9 cellular contexts compared by ENCODE assay signal in the genomic region with DNA sequence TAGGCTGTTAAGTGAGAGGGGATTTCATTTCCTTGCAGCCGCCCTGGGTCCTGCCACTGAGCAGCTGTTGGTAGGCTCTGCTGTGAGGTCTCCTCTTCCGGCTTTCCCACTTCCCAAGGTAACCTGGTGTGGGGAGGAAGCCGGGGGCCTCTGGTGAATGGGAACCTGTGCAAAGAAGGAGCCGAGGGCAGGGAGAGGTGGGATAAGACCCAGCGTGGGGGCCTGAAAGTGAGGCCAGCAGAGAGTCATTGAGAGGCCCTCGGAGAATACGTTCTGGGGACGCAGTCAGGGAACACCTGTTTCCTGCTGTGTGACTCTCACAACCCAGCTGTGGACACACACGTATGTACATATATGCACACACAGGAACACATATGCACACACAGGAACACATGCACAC.
A peak's percentile ranks its signal among the peaks of the same experiment; 100 is the strongest.
DNase-seq lines count a peak whose midpoint lies in the region; ATAC-seq and TF ChIP-seq lines count a peak whose summit lies in the region.
"Had no signal": no experiment of that assay in that cellular context is flagged by ENCODE, and none has a peak within 500 bp of the region (broad histone marks: within the 10 kb centered on the region; RNA-seq: fewer than 3 reads in every experiment).

No MANE protein-coding gene starts in this region.

- intact Hi-C loops in CD8-positive, alpha-beta T cell (cut with DNase I, micrococcal nuclease) = loop anchor here (5.0 to 10.0 kb wide), 3 partner anchors 112 to 1836 kb away; a partner anchor contains a TSS

- H3K79me2 ChIP-seq in osteoblast (ENCODE audit: insufficient read depth, low read length) = no peaks in the 10 kb centered on the region

- no peak for TF ChIP-seq POLR2A in Peyer's patch (IDR thresholded peaks at IDR 0.05)

- no peak overlapping the region for H2AFZ ChIP-seq in osteoblast (ENCODE audit: low read length)

- H3K27ac ChIP-seq in CD8-positive, alpha-beta T cell (ENCODE audit: low read depth, low read length) = peak overlapping the region; percentile 16
- H3K27ac ChIP-seq in duodenal mucosa (ENCODE audit: low read depth, low read length) (peak overlapping the region; percentile 13), osteoblast (ENCODE audit: low read depth, low read length) (no peak overlapping the region), Peyer's patch (no peak overlapping the region)

- no peak overlapping the region for H3K4me3 Mint-ChIP-seq in CD8-positive, alpha-beta T cell

- no peak overlapping the region for H3K4me3 ChIP-seq in CD8-positive, alpha-beta T cell (ENCODE audit: low read depth, low read length)
- H3K4me3 ChIP-seq in Jurkat, Clone E6-1 (ENCODE audit: low read length) = peak overlapping the region; percentile 59
- H3K4me3 ChIP-seq in duodenal mucosa (ENCODE audit: low read depth in 1 of 2, low read length in 2 of 2) (no peak overlapping the region), osteoblast (ENCODE audit: insufficient read depth, low read length) (no peak overlapping the region), Peyer's patch (no peak overlapping the region)
- H3K4me3 ChIP-seq: stomach had no signal

- H3K36me3 ChIP-seq in CD8-positive, alpha-beta T cell (ENCODE audit: insufficient read depth, low read length) = no peaks in the 10 kb centered on the region
- H3K36me3 ChIP-seq in duodenal mucosa (ENCODE audit: control insufficient read depth in 1 of 2, insufficient read depth in 2 of 2, low read length in 2 of 2) (no peaks in the 10 kb centered on the region), osteoblast (ENCODE audit: insufficient read depth, low read length) (no peaks in the 10 kb centered on the region), Peyer's patch (no peaks in the 10 kb centered on the region)
- H3K36me3 ChIP-seq: stomach had no signal

- no peak overlapping the region for H3K9ac ChIP-seq in duodenal mucosa (ENCODE audit: low read depth in 1 of 2, low read length in 2 of 2)

- no peak overlapping the region for H3K4me2 ChIP-seq in osteoblast (ENCODE audit: insufficient read depth, low read length)

- H3K36me3 Mint-ChIP-seq in CD8-positive, alpha-beta T cell = no peaks in the 10 kb centered on the region

- peaks cover 54% of the 10 kb centered on the region for H3K4me1 ChIP-seq in CD8-positive, alpha-beta T cell (ENCODE audit: insufficient read depth, low read length)
- peaks cover 0 to 14% of the 10 kb centered on the region in 2 donors for H3K4me1 ChIP-seq in duodenal mucosa (ENCODE audit: control insufficient read depth in 1 of 2, insufficient read depth in 2 of 2, low read length in 2 of 2)
- peaks cover 23% of the 10 kb centered on the region for H3K4me1 ChIP-seq in osteoblast (ENCODE audit: insufficient read depth, low read length)
- no peaks in the 10 kb centered on the region for H3K4me1 ChIP-seq in Peyer's patch

- no peak for ATAC-seq in CD8-positive, alpha-beta T cell
- no peak for ATAC-seq in GM19455 (IDR thresholded peaks at IDR 0.05; ENCODE audit: unreplicated experiment)

- peak overlapping the region; percentile 83 for H3K27ac Mint-ChIP-seq in CD8-positive, alpha-beta T cell

- H3K4me1 Mint-ChIP-seq in CD8-positive, alpha-beta T cell (ENCODE audit: low read depth) = peaks cover 55% of the 10 kb centered on the region

- no peaks in the 10 kb centered on the region for H3K9me3 Mint-ChIP-seq in CD8-positive, alpha-beta T cell

- no peaks in the 10 kb centered on the region for H4K20me1 ChIP-seq in osteoblast (ENCODE audit: insufficient read depth, low read length)

- DNase-seq in CD8-positive, alpha-beta T cell = no peak
- peak; percentile 51 for DNase-seq in Jurkat, Clone E6-1 (ENCODE audit: low read depth, low spot score)
- DNase-seq in osteoblast (ENCODE audit: insufficient read length, low spot score, missing footprints) (peak; percentile 27), HPDE6-E6E7 (ENCODE audit: extremely low spot score) (no peak), NCI-H774 (lab: John Stamatoyannopoulos, UW) (no peak), Peyer's patch (no peak)
- DNase-seq: stomach had no signal

- no peaks in the 10 kb centered on the region for H3K27me3 Mint-ChIP-seq in CD8-positive, alpha-beta T cell (ENCODE audit: low read depth)

- H3K27me3 ChIP-seq in CD8-positive, alpha-beta T cell (ENCODE audit: insufficient read depth, low read length) = no peaks in the 10 kb centered on the region
- H3K27me3 ChIP-seq in duodenal mucosa (ENCODE audit: control insufficient read depth in 1 of 2, insufficient read depth in 2 of 2, low read length in 2 of 2) = peaks cover 0 to 1% of the 10 kb centered on the region in 2 donors
- H3K27me3 ChIP-seq in osteoblast (ENCODE audit: insufficient read depth, low read length) = no peaks in the 10 kb centered on the region
- no peaks in the 10 kb centered on the region for H3K27me3 ChIP-seq in Peyer's patch

- TF ChIP-seq CTCF in CD8-positive, alpha-beta T cell (IDR thresholded peaks at IDR 0.05) = no peak
- TF ChIP-seq CTCF in osteoblast (IDR thresholded peaks at IDR 0.05; ENCODE audit: extremely low read depth, low read depth, low read length) (no peak), Peyer's patch (IDR thresholded peaks at IDR 0.05) (no peak)

- no peaks in the 10 kb centered on the region for H3K9me3 ChIP-seq in CD8-positive, alpha-beta T cell (ENCODE audit: low read length)
- H3K9me3 ChIP-seq in duodenal mucosa (ENCODE audit: control insufficient read depth in 1 of 2, low read length in 2 of 2) (no peaks in the 10 kb centered on the region), osteoblast (ENCODE audit: low read depth, low read length) (no peaks in the 10 kb centered on the region), Peyer's patch (no peaks in the 10 kb centered on the region)
- H3K9me3 ChIP-seq: stomach had no signal

- CTCF ChIA-PET in CD8-positive, alpha-beta T cell (lab: Charles Lee) = interaction anchor here (1.3 to 3.5 kb wide), 7 partner anchors 118 to 1204 kb away, joined by 3 to 39 read pairs (median 8); a partner anchor contains a TSS

- POLR2A ChIA-PET in CD8-positive, alpha-beta T cell (lab: Charles Lee) = no interaction called here

Comparison
In these comparisons a context has a peak if more than half of its experiments do, and no peak if none do; other contexts are left out.
1. DNase-seq: peak in Jurkat, Clone E6-1 (single experiment) and osteoblast (single experiment); none in CD8-positive, alpha-beta T cell (0 of 7), HPDE6-E6E7 (single experiment), NCI-H774 (single experiment) and Peyer's patch (0 of 3).
2. H3K27ac ChIP-seq: peak in CD8-positive, alpha-beta T cell (single experiment) and duodenal mucosa (single experiment); none in osteoblast (single experiment) and Peyer's patch (0 of 4).